Comparison of ENCODE assay signal across 20 cellular contexts in the genomic region with DNA sequence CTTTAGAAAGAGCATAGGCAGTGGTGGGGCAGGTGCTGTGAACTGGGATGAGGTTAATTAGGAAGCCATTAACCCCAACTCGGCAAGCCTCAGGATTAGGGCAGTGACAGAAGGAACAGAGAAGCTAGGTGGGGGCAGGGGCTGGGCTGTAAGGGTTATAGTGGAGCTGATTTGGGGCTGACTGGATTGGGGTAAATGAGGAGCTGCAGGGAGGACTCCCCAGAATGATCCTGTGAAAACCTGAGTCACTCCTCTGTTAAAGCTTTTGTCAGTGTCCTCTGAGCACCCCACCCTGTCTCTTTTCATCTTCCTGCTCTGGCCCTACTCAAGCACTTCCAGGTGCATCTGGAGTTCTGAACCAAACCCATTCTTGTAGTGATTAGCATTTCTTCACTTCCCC. TPM values are rescaled to one million over a fixed set of nuclear protein-coding genes. Genes with fewer than 3 reads are reported as not detected.
DNase-seq lines count a peak whose midpoint lies in the region; ATAC-seq, FAIRE-seq and TF ChIP-seq lines count a peak whose summit lies in the region.
"Had no signal": no experiment of that assay in that cellular context is flagged by ENCODE, and none has a peak within 500 bp of the region (broad histone marks: within the 10 kb centered on the region; RNA-seq: fewer than 3 reads in every experiment).

No MANE protein-coding gene starts in this region.

- H3K36me3 Mint-ChIP-seq in T-helper 17 cell (ENCODE audit: low read depth) (no peaks in the 10 kb centered on the region), type B pancreatic cell (peaks cover 20% of the 10 kb centered on the region)

- H3K4me3 Mint-ChIP-seq in T-helper 17 cell (no peak overlapping the region), type B pancreatic cell (peak overlapping the region; percentile 58)

- no peak for FAIRE-seq in urothelium cell line (lab: Jason Lieb, UNC)
- FAIRE-seq: GM18507 had no signal

- no peaks in the 10 kb centered on the region for H3K9me3 Mint-ChIP-seq in type B pancreatic cell
- H3K9me3 Mint-ChIP-seq: T-cell had no signal

- no peak for ATAC-seq in Right ventricle myocardium inferior
- ATAC-seq in T-helper 17 cell = no peak
- no peak for ATAC-seq in GM21515 (IDR thresholded peaks at IDR 0.05; ENCODE audit: unreplicated experiment)
- ATAC-seq: T-cell had no signal

- H3K27ac Mint-ChIP-seq in T-helper 17 cell (peak overlapping the region; percentile 37), type B pancreatic cell (peak overlapping the region; percentile 63)
- H3K27ac Mint-ChIP-seq: T-cell had no signal

- H3K4me1 Mint-ChIP-seq in T-helper 17 cell (peaks cover 36% of the 10 kb centered on the region), type B pancreatic cell (ENCODE audit: unreplicated experiment) (peaks cover 21% of the 10 kb centered on the region)

- POLR2A ChIA-PET in HEK293T (lab: Yijun Ruan, JAX) = no interaction called here

- no peak for DNase-seq in left ventricle myocardium inferior
- no peak for DNase-seq in Right ventricle myocardium inferior (ENCODE audit: missing footprints)
- no peak for DNase-seq in T-helper 17 cell
- DNase-seq in type B pancreatic cell (ENCODE audit: extremely low spot score, unreplicated experiment) = no peak
- no peak for DNase-seq in urothelium cell line (ENCODE audit: low spot score)
- no peak for DNase-seq in HEK293T (ENCODE audit: extremely low spot score)
- DNase-seq: activated CD4-positive, CD25-positive, alpha-beta regulatory T cell; activated effector memory CD4-positive, alpha-beta T cell treated with Interleukin-2 at 50 U/mL for 16 hours; islet precursor cell; mammary epithelial cell; MV-4-11; NCI-H187; NCI-H345; stimulated activated naive CD4-positive, alpha-beta T cell; T-cell; transverse colon had no signal

- no peaks in the 10 kb centered on the region for H3K27me3 Mint-ChIP-seq in T-helper 17 cell
- H3K27me3 Mint-ChIP-seq in type B pancreatic cell = no peaks in the 10 kb centered on the region
- H3K27me3 Mint-ChIP-seq: T-cell had no signal

- H3K27ac ChIP-seq in left ventricle myocardium inferior (replicated peaks) = peak overlapping the region; percentile 18
- H3K27ac ChIP-seq: transverse colon had no signal

- H3K27me3 ChIP-seq in left ventricle myocardium inferior (ENCODE audit: low read depth) (no peaks in the 10 kb centered on the region), iPS-15b (ENCODE audit: control insufficient read depth, insufficient read depth, low read length) (no peaks in the 10 kb centered on the region)
- H3K27me3 ChIP-seq: right atrium auricular region, transverse colon had no signal

- CTCF ChIA-PET in HEK293T (lab: Yijun Ruan, JAX) = interaction anchor here (0.5 kb wide), 1 partner anchor 15 kb away, joined by 3 read pairs; no protein-coding TSS in a partner anchor

- no peaks in the 10 kb centered on the region for H3K9me3 ChIP-seq in left ventricle myocardium inferior (replicated peaks)
- H3K9me3 ChIP-seq in T-helper 17 cell (ENCODE audit: control insufficient read depth, low read length, poor library complexity, severe bottlenecking) = no peaks in the 10 kb centered on the region
- no peaks in the 10 kb centered on the region for H3K9me3 ChIP-seq in iPS-15b (ENCODE audit: control insufficient read depth, insufficient read depth, low read length)
- H3K9me3 ChIP-seq: right atrium auricular region, transverse colon had no signal

- H3K4me1 ChIP-seq in left ventricle myocardium inferior = peaks cover 100% of the 10 kb centered on the region
- peaks cover 6% of the 10 kb centered on the region for H3K4me1 ChIP-seq in iPS-15b (ENCODE audit: control insufficient read depth, insufficient read depth, low read length)

- no peak for TF ChIP-seq CTCF in left ventricle myocardium inferior (IDR thresholded peaks at IDR 0.05; ENCODE audit: borderline replicate concordance)
- no peak for TF ChIP-seq CTCF in type B pancreatic cell (conservative IDR thresholded peaks at IDR 0.05)

- peaks cover 4% of the 10 kb centered on the region for H3K36me3 ChIP-seq in left ventricle myocardium inferior
- peaks cover 2% of the 10 kb centered on the region for H3K36me3 ChIP-seq in iPS-15b (ENCODE audit: control insufficient read depth, insufficient read depth, low read length)
- H3K36me3 ChIP-seq: right atrium auricular region, transverse colon had no signal

- intact Hi-C loops in left ventricle myocardium inferior (cut with micrococcal nuclease) = no loop called here
- intact Hi-C loops in Right ventricle myocardium inferior (cut with DNase I) = no loop called here

- peak overlapping the region; percentile 8 for H3K9ac ChIP-seq in iPS-15b (ENCODE audit: low read depth, low read length)

- H3K4me3 ChIP-seq in left ventricle myocardium inferior = no peak overlapping the region
- H3K4me3 ChIP-seq in iPS-15b (ENCODE audit: low read depth, low read length) = no peak overlapping the region
- H3K4me3 ChIP-seq: right atrium auricular region, transverse colon had no signal

TF ChIP-seq in HEK293T, 16 proteins besides CTCF, POLR2A, EP300 and RAD21:
- TF ChIP-seq FOXM1 (IDR thresholded peaks at IDR 0.05; ENCODE audit: borderline replicate concordance) (no peak), TARDBP (IDR thresholded peaks at IDR 0.05) (no peak), ARNT (IDR thresholded peaks at IDR 0.05) (no peak)

RNA-seq across cellular contexts. Expression of a gene that starts 4.4 kb away (rescaled TPM):
- total RNA-seq in left ventricle myocardium inferior (137 TPM), Right ventricle myocardium inferior (151 TPM), T-helper 17 cell (100 to 1,000 TPM; 162 to 198 TPM), type B pancreatic cell (ENCODE audit: low replicate concordance) (125 and 145 TPM in 2 replicates)
